ENCODE assay signal across 1 cellular context in genomic region chr9:71664566-71664965, GRCh38.
TF ChIP-seq lines count a peak whose summit lies in the region.

No MANE protein-coding gene starts in this region.

TF ChIP-seq in WTC11, 78 proteins besides CTCF, POLR2A, EP300 and RAD21 (continued from another document):
- TF ChIP-seq, protein P1, sequence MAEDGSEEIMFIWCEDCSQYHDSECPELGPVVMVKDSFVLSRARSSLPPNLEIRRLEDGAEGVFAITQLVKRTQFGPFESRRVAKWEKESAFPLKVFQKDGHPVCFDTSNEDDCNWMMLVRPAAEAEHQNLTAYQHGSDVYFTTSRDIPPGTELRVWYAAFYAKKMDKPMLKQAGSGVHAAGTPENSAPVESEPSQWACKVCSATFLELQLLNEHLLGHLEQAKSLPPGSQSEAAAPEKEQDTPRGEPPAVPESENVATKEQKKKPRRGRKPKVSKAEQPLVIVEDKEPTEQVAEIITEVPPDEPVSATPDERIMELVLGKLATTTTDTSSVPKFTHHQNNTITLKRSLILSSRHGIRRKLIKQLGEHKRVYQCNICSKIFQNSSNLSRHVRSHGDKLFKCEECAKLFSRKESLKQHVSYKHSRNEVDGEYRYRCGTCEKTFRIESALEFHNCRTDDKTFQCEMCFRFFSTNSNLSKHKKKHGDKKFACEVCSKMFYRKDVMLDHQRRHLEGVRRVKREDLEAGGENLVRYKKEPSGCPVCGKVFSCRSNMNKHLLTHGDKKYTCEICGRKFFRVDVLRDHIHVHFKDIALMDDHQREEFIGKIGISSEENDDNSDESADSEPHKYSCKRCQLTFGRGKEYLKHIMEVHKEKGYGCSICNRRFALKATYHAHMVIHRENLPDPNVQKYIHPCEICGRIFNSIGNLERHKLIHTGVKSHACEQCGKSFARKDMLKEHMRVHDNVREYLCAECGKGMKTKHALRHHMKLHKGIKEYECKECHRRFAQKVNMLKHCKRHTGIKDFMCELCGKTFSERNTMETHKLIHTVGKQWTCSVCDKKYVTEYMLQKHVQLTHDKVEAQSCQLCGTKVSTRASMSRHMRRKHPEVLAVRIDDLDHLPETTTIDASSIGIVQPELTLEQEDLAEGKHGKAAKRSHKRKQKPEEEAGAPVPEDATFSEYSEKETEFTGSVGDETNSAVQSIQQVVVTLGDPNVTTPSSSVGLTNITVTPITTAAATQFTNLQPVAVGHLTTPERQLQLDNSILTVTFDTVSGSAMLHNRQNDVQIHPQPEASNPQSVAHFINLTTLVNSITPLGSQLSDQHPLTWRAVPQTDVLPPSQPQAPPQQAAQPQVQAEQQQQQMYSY (CRISPR knock-in tag; IDR thresholded peaks at IDR 0.05) = no peak
- TF ChIP-seq NR3C1 (CRISPR knock-in tag; conservative IDR thresholded peaks at IDR 0.05; ENCODE audit: low read depth) (no peak), SP1 (CRISPR knock-in tag; conservative IDR thresholded peaks at IDR 0.05) (no peak), ZNF416 (CRISPR knock-in tag; IDR thresholded peaks at IDR 0.05) (no peak), ZNF219 (CRISPR knock-in tag; IDR thresholded peaks at IDR 0.05; ENCODE audit: borderline replicate concordance) (no peak), FOXP1 (CRISPR knock-in tag; IDR thresholded peaks at IDR 0.05; ENCODE audit: borderline replicate concordance) (no peak), ZNF423 (CRISPR knock-in tag; IDR thresholded peaks at IDR 0.05) (no peak), GABPB1 (CRISPR knock-in tag; IDR thresholded peaks at IDR 0.05) (no peak)
- TF ChIP-seq, protein P2, sequence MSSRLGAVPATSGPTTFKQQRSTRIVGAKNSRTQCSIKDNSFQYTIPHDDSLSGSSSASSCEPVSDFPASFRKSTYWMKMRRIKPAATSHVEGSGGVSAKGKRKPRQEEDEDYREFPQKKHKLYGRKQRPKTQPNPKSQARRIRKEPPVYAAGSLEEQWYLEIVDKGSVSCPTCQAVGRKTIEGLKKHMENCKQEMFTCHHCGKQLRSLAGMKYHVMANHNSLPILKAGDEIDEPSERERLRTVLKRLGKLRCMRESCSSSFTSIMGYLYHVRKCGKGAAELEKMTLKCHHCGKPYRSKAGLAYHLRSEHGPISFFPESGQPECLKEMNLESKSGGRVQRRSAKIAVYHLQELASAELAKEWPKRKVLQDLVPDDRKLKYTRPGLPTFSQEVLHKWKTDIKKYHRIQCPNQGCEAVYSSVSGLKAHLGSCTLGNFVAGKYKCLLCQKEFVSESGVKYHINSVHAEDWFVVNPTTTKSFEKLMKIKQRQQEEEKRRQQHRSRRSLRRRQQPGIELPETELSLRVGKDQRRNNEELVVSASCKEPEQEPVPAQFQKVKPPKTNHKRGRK (CRISPR knock-in tag; IDR thresholded peaks at IDR 0.05; ENCODE audit: borderline replicate concordance) = no peak
- TF ChIP-seq, protein P3, sequence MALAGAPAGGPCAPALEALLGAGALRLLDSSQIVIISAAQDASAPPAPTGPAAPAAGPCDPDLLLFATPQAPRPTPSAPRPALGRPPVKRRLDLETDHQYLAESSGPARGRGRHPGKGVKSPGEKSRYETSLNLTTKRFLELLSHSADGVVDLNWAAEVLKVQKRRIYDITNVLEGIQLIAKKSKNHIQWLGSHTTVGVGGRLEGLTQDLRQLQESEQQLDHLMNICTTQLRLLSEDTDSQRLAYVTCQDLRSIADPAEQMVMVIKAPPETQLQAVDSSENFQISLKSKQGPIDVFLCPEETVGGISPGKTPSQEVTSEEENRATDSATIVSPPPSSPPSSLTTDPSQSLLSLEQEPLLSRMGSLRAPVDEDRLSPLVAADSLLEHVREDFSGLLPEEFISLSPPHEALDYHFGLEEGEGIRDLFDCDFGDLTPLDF (CRISPR knock-in tag; IDR thresholded peaks at IDR 0.05) = no peak
- TF ChIP-seq, protein P4, sequence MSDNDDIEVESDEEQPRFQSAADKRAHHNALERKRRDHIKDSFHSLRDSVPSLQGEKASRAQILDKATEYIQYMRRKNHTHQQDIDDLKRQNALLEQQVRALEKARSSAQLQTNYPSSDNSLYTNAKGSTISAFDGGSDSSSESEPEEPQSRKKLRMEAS (CRISPR knock-in tag; IDR thresholded peaks at IDR 0.05) = no peak
- TF ChIP-seq, protein P5, sequence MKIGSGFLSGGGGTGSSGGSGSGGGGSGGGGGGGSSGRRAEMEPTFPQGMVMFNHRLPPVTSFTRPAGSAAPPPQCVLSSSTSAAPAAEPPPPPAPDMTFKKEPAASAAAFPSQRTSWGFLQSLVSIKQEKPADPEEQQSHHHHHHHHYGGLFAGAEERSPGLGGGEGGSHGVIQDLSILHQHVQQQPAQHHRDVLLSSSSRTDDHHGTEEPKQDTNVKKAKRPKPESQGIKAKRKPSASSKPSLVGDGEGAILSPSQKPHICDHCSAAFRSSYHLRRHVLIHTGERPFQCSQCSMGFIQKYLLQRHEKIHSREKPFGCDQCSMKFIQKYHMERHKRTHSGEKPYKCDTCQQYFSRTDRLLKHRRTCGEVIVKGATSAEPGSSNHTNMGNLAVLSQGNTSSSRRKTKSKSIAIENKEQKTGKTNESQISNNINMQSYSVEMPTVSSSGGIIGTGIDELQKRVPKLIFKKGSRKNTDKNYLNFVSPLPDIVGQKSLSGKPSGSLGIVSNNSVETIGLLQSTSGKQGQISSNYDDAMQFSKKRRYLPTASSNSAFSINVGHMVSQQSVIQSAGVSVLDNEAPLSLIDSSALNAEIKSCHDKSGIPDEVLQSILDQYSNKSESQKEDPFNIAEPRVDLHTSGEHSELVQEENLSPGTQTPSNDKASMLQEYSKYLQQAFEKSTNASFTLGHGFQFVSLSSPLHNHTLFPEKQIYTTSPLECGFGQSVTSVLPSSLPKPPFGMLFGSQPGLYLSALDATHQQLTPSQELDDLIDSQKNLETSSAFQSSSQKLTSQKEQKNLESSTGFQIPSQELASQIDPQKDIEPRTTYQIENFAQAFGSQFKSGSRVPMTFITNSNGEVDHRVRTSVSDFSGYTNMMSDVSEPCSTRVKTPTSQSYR (CRISPR knock-in tag; IDR thresholded peaks at IDR 0.05) = no peak
- TF ChIP-seq, protein P6, sequence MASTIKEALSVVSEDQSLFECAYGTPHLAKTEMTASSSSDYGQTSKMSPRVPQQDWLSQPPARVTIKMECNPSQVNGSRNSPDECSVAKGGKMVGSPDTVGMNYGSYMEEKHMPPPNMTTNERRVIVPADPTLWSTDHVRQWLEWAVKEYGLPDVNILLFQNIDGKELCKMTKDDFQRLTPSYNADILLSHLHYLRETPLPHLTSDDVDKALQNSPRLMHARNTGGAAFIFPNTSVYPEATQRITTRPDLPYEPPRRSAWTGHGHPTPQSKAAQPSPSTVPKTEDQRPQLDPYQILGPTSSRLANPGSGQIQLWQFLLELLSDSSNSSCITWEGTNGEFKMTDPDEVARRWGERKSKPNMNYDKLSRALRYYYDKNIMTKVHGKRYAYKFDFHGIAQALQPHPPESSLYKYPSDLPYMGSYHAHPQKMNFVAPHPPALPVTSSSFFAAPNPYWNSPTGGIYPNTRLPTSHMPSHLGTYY (CRISPR knock-in tag; IDR thresholded peaks at IDR 0.05) = no peak
